In genomic region chr1:243580072-243580471, GRCh38 we compare ENCODE assay signal across 2 cellular contexts.
TF ChIP-seq lines count a peak whose summit lies in the region.

No MANE protein-coding gene starts in this region.

TF ChIP-seq in SK-N-SH treated with all-trans-retinoic acid at 6 μM for 48 hours, 23 proteins besides CTCF, POLR2A, EP300 and RAD21 (continued from another document):
- TF ChIP-seq RARB (CRISPR knock-in tag; IDR thresholded peaks at IDR 0.05) (no peak), CSRNP3 (CRISPR knock-in tag; IDR thresholded peaks at IDR 0.05) (no peak), TOX (CRISPR knock-in tag; IDR thresholded peaks at IDR 0.05; ENCODE audit: borderline replicate concordance) (no peak)

TF ChIP-seq in SK-N-SH, 30 proteins besides CTCF, POLR2A, EP300 and RAD21 (continued from another document):
- TF ChIP-seq USF1 (IDR thresholded peaks at IDR 0.05; ENCODE audit: borderline replicate concordance, low read depth) (no peak), IRF3 (IDR thresholded peaks at IDR 0.05; ENCODE audit: low read depth, low read length) (no peak), TAF1 (IDR thresholded peaks at IDR 0.05; ENCODE audit: borderline replicate concordance, low read depth, low read length) (no peak), CHD2 (IDR thresholded peaks at IDR 0.05; ENCODE audit: low read length, partially characterized antibody) (no peak), TEAD4 (IDR thresholded peaks at IDR 0.05; ENCODE audit: borderline replicate concordance, insufficient read depth) (no peak), SIN3A (IDR thresholded peaks at IDR 0.05; ENCODE audit: borderline replicate concordance, low read depth, low read length) (no peak), FOXJ3 (CRISPR knock-in tag; IDR thresholded peaks at IDR 0.05) (no peak), TCF12 (IDR thresholded peaks at IDR 0.05) (no peak), YY1 (IDR thresholded peaks at IDR 0.05; ENCODE audit: low read depth) (no peak), GATA2 (CRISPR knock-in tag; IDR thresholded peaks at IDR 0.05) (no peak), MXI1 (IDR thresholded peaks at IDR 0.05; ENCODE audit: low read depth, low read length) (no peak), ZBTB33 (IDR thresholded peaks at IDR 0.05; ENCODE audit: borderline replicate concordance, low read depth) (no peak), RCOR1 (IDR thresholded peaks at IDR 0.05; ENCODE audit: low read length) (no peak), MEF2A (IDR thresholded peaks at IDR 0.05; ENCODE audit: borderline replicate concordance, low read depth) (no peak)
